In genomic region chr14:61188936-61189808, GRCh38 we compare ENCODE assay signal across 8 cellular contexts.
A peak's percentile ranks its signal among the peaks of the same experiment; 100 is the strongest.
DNase-seq lines count a peak whose midpoint lies in the region; ATAC-seq, FAIRE-seq and TF ChIP-seq lines count a peak whose summit lies in the region.

No MANE protein-coding gene starts in this region.

- H3K4me3 ChIP-seq in BJ (ENCODE audit: low read depth, low read length): no peak overlapping the region
- peak overlapping the region; percentile 49 to 72 (median 52); a peak in 5 of 6 replicates for H3K4me3 ChIP-seq in HepG2 (replicated peaks in 1 of 3; ENCODE audit: insufficient read depth in 1 of 3, low read depth in 2 of 3, low read length in 3 of 3)

- H3K4me1 ChIP-seq in HepG2 (ENCODE audit: insufficient read depth, low read length): peaks cover 32% of the 10 kb centered on the region

- TF ChIP-seq CTCF in BJ (IDR thresholded peaks at IDR 0.05; ENCODE audit: insufficient read depth, low read depth, low read length) (peak; percentile 58), HepG2 (CRISPR knock-in tag; IDR thresholded peaks at IDR 0.05) (peak; percentile 83)

- CTCF ChIA-PET in BJ (lab: Yijun Ruan, JAX) (no interaction called here), HepG2 (lab: Yijun Ruan, JAX; ENCODE audit: low intra/inter-chr PET ratio, low total read pairs) (interaction anchor here (1.5 kb wide), 2 partner anchors 87 to 164 kb away, joined by 4 to 6 read pairs; no protein-coding TSS in a partner anchor)

- H4K20me1 ChIP-seq in HepG2 (ENCODE audit: insufficient read depth, low read length): no peaks in the 10 kb centered on the region

- DNase-seq in BJ (ENCODE audit: low read depth) (no peak), SK-N-DZ (ENCODE audit: low spot score) (peak; percentile 22), HepG2 (ENCODE audit: low spot score) (peak; percentile 48), HT-29 (ENCODE audit: low spot score) (no peak), amniotic stem cell (lab: John Stamatoyannopoulos, UW) (no peak)
- DNase-seq in stimulated activated CD8-positive, alpha-beta memory T cell treated with anti-CD3 and anti-CD28 coated beads, Interleukin-15, amount 100 ng/mL, for 48 hours (ENCODE audit: low read depth in 2 of 2): peak; percentile 9 to 26

- peak; percentile 78 for TF ChIP-seq RAD21 in HepG2 (CRISPR knock-in tag; IDR thresholded peaks at IDR 0.05)

- 10% methylated on average over 25 of the region's 30 CpGs for WGBS in HepG2 (ENCODE audit: low lambda C conversion rate)

- ATAC-seq in GM21717 (IDR thresholded peaks at IDR 0.05; ENCODE audit: unreplicated experiment) (peak; percentile 64), HepG2 (peak; percentile 98)

- FAIRE-seq in HepG2 (lab: Jason Lieb, UNC): no peak

- TF ChIP-seq EP300 in HepG2 (IDR thresholded peaks at IDR 0.05; ENCODE audit: low read depth in 2 of 2, low read length in 2 of 2) (no peak), HepG2 (CRISPR knock-in tag; IDR thresholded peaks at IDR 0.05; ENCODE audit: borderline replicate concordance) (no peak)

- no peaks in the 10 kb centered on the region for H3K79me2 ChIP-seq in HepG2 (ENCODE audit: insufficient read depth, low read length)

- BruUV-seq in HepG2 (replicated peaks; lab: Mats Ljungman, UMichigan): no TSS peak

- H3K9me3 ChIP-seq in HepG2 (ENCODE audit: low read length): no peaks in the 10 kb centered on the region

- peak overlapping the region; percentile 67 for H2AFZ ChIP-seq in HepG2 (ENCODE audit: low read length)

- TF ChIP-seq POLR2A in HepG2 (IDR thresholded peaks at IDR 0.05; ENCODE audit: insufficient read depth in 1 of 2, low read depth in 2 of 2, low read length in 2 of 2): no peak

- no peaks in the 10 kb centered on the region for H3K27me3 ChIP-seq in BJ (ENCODE audit: control insufficient read depth, insufficient read depth, low read length)
- H3K27me3 ChIP-seq in HepG2 (ENCODE audit: control insufficient read depth in 1 of 2, insufficient read depth in 2 of 2, low read length in 2 of 2): peaks cover 0 to 4% of the 10 kb centered on the region in 2 experiments; a peak in 2 of 5 replicates

- H3K27ac ChIP-seq in cingulate gyrus (ENCODE audit: low read depth, low read length) (peak overlapping the region; percentile 2), HepG2 (ENCODE audit: extremely low read length, insufficient read depth, low read length) (no peak overlapping the region)

- H3K9ac ChIP-seq in HepG2 (ENCODE audit: insufficient read depth, low read depth, low read length): peak overlapping the region; percentile 39; the same call in 1 of the 2 replicates

- peak overlapping the region; percentile 71 for H3K4me2 ChIP-seq in HepG2 (ENCODE audit: low read depth, low read length)

- intact Hi-C loops in HepG2 (cut with micrococcal nuclease; ENCODE audit: unreplicated experiment): loop anchor here (1.0 to 10.0 kb wide), 4 partner anchors 63 to 564 kb away; partner anchors contain the start of gene SIX4

- in situ Hi-C loops in HepG2 (cut with HindIII; ENCODE audit: extremely low pct_ligation_motif_present, low pct_unique_long_range_greater_than_20kb): loop anchor here (25.0 kb wide), 1 partner anchor 152 kb away; no protein-coding TSS in a partner anchor

- H3K36me3 ChIP-seq in BJ (ENCODE audit: control insufficient read depth, insufficient read depth, low read length) (no peaks in the 10 kb centered on the region), HepG2 (replicated peaks in 1 of 2; ENCODE audit: control insufficient read depth in 1 of 2, insufficient read depth in 2 of 2, low read length in 2 of 2) (no peaks in the 10 kb centered on the region)

- POLR2A ChIA-PET in BJ (lab: Charles Lee): no interaction called here
- POLR2A ChIA-PET in HepG2 (lab: Yijun Ruan, JAX): interaction anchor here (0.8 to 1.5 kb wide), 5 partner anchors 11 to 208 kb away, joined by 3 to 4 read pairs (median 3); partner anchors contain the start of genes SLC38A6 and TRMT5

TF ChIP-seq in HepG2, 621 proteins besides CTCF, POLR2A, EP300 and RAD21 (continues in another document):
- no peak for TF ChIP-seq ZNF784 (CRISPR knock-in tag; IDR thresholded peaks at IDR 0.05; ENCODE audit: borderline replicate concordance)
- 0 out of 2 replicates have a peak, but pooled peaks have one; percentile 18 for TF ChIP-seq SAP130 (CRISPR knock-in tag; IDR thresholded peaks at IDR 0.05; ENCODE audit: low read depth)
- 0 out of 2 replicates have a peak, but pooled peaks have one; percentile 20 for TF ChIP-seq KAT8 (CRISPR knock-in tag; IDR thresholded peaks at IDR 0.05)
- TF ChIP-seq ZNF703 (CRISPR knock-in tag; IDR thresholded peaks at IDR 0.05; ENCODE audit: borderline replicate concordance): no peak
- TF ChIP-seq KDM2A (CRISPR knock-in tag; IDR thresholded peaks at IDR 0.05; ENCODE audit: borderline replicate concordance, low read depth): peak; percentile 72
- peak; percentile 49; the same call in 1 of the 2 replicates for TF ChIP-seq ZNF687 (CRISPR knock-in tag; IDR thresholded peaks at IDR 0.05)
- no peak; the same call in 1 of the 2 replicates for TF ChIP-seq PATZ1 (CRISPR knock-in tag; IDR thresholded peaks at IDR 0.05)
- no peak for TF ChIP-seq HIC2 (CRISPR knock-in tag; IDR thresholded peaks at IDR 0.05; ENCODE audit: low read depth)
- 0 out of 2 replicates have a peak, but pooled peaks have one; percentile 30 for TF ChIP-seq ZNF580 (CRISPR knock-in tag; IDR thresholded peaks at IDR 0.05; ENCODE audit: borderline replicate concordance, low read depth)
- 0 out of 2 replicates have a peak, but pooled peaks have one; percentile 43 for TF ChIP-seq ZNF792 (CRISPR knock-in tag; IDR thresholded peaks at IDR 0.05)
- 0 out of 2 replicates have a peak, but pooled peaks have one; percentile 26 for TF ChIP-seq MTA1 (CRISPR knock-in tag; IDR thresholded peaks at IDR 0.05; ENCODE audit: borderline replicate concordance)

Comparison
In these comparisons a context has a peak if more than half of its experiments do, and no peak if none do; other contexts are left out.
1. DNase-seq: peak in SK-N-DZ (single experiment), HepG2 (single experiment) and stimulated activated CD8-positive, alpha-beta memory T cell treated with anti-CD3 and anti-CD28 coated beads, Interleukin-15, amount 100 ng/mL, for 48 hours (2 of 2); none in BJ (single experiment), HT-29 (single experiment) and amniotic stem cell (single experiment).